Comparison of ENCODE assay signal across 1 cellular context in genomic region chr3:49021213-49021812, GRCh38.
TF ChIP-seq lines count a peak whose summit lies in the region.

No MANE protein-coding gene starts in this region.

TF ChIP-seq in GM12878, 131 proteins besides CTCF, POLR2A, EP300 and RAD21 (continued from another document and continues in another):
- no peak for TF ChIP-seq MTA3 (IDR thresholded peaks at IDR 0.05; ENCODE audit: borderline replicate concordance, low read length)
- TF ChIP-seq STAT3 (IDR thresholded peaks at IDR 0.05; ENCODE audit: low read depth, low read length) = no peak
- no peak; the same call in 1 of the 2 replicates for TF ChIP-seq ZNF207 (IDR thresholded peaks at IDR 0.05; ENCODE audit: borderline replicate concordance)
- peak; percentile 87; the same call in 1 of the 2 replicates for TF ChIP-seq TCF3 (IDR thresholded peaks at IDR 0.05; ENCODE audit: borderline replicate concordance, insufficient read depth, low read depth, low read length)
- no peak for TF ChIP-seq CHD4 (IDR thresholded peaks at IDR 0.05)
- TF ChIP-seq NFYA (IDR thresholded peaks at IDR 0.05; ENCODE audit: borderline replicate concordance, low read depth, low read length) = no peak
- TF ChIP-seq YBX1 (IDR thresholded peaks at IDR 0.05) = no peak
- no peak for TF ChIP-seq KLF5 (IDR thresholded peaks at IDR 0.05; ENCODE audit: partially characterized antibody)
- TF ChIP-seq RFX5 (IDR thresholded peaks at IDR 0.05; ENCODE audit: low read depth, low read length) = no peak
- TF ChIP-seq PAX8 (IDR thresholded peaks at IDR 0.05) = no peak
- TF ChIP-seq CBX3 (IDR thresholded peaks at IDR 0.05; ENCODE audit: borderline replicate concordance, low read depth) = no peak
- peak; percentile 96 for TF ChIP-seq SMAD1 (IDR thresholded peaks at IDR 0.05; ENCODE audit: low read depth, partially characterized antibody)
- TF ChIP-seq BHLHE40 (IDR thresholded peaks at IDR 0.05; ENCODE audit: borderline replicate concordance in 1 of 2, low read depth in 2 of 2, low read length in 1 of 2) = no peak
- no peak for TF ChIP-seq BRCA1 (IDR thresholded peaks at IDR 0.05; ENCODE audit: low read depth, low read length)
- peak; percentile 35 for TF ChIP-seq BACH1 (IDR thresholded peaks at IDR 0.05; ENCODE audit: borderline replicate concordance)
- TF ChIP-seq, protein P1, sequence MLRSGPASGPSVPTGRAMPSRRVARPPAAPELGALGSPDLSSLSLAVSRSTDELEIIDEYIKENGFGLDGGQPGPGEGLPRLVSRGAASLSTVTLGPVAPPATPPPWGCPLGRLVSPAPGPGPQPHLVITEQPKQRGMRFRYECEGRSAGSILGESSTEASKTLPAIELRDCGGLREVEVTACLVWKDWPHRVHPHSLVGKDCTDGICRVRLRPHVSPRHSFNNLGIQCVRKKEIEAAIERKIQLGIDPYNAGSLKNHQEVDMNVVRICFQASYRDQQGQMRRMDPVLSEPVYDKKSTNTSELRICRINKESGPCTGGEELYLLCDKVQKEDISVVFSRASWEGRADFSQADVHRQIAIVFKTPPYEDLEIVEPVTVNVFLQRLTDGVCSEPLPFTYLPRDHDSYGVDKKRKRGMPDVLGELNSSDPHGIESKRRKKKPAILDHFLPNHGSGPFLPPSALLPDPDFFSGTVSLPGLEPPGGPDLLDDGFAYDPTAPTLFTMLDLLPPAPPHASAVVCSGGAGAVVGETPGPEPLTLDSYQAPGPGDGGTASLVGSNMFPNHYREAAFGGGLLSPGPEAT (IDR thresholded peaks at IDR 0.05; ENCODE audit: low read depth) = peak; percentile 71
- no peak for TF ChIP-seq E2F4 (IDR thresholded peaks at IDR 0.05; ENCODE audit: low read depth, low read length)
- TF ChIP-seq NKRF (conservative IDR thresholded peaks at IDR 0.05) = peak; percentile 54
- no peak for TF ChIP-seq USF1 (IDR thresholded peaks at IDR 0.05; ENCODE audit: borderline replicate concordance, extremely low read length, insufficient read depth, low read depth, low read length)
- no peak for TF ChIP-seq ZSCAN29 (IDR thresholded peaks at IDR 0.05)
- peak; percentile 95 for TF ChIP-seq ZNF687 (IDR thresholded peaks at IDR 0.05)
- TF ChIP-seq SMC3 (IDR thresholded peaks at IDR 0.05; ENCODE audit: borderline replicate concordance, low read length) = no peak
- TF ChIP-seq NRF1 (conservative IDR thresholded peaks at IDR 0.05; ENCODE audit: low read depth, low read length) = no peak
- 0 out of 2 replicates have a peak, but pooled peaks have one; percentile 13 for TF ChIP-seq HDGF (IDR thresholded peaks at IDR 0.05)
- TF ChIP-seq POLR2AphosphoS5 (IDR thresholded peaks at IDR 0.05; ENCODE audit: low read length) = peak; percentile 99
- no peak; the same call in 1 of the 2 replicates for TF ChIP-seq ESRRA (IDR thresholded peaks at IDR 0.05; ENCODE audit: low read length)
- TF ChIP-seq, protein P2, sequence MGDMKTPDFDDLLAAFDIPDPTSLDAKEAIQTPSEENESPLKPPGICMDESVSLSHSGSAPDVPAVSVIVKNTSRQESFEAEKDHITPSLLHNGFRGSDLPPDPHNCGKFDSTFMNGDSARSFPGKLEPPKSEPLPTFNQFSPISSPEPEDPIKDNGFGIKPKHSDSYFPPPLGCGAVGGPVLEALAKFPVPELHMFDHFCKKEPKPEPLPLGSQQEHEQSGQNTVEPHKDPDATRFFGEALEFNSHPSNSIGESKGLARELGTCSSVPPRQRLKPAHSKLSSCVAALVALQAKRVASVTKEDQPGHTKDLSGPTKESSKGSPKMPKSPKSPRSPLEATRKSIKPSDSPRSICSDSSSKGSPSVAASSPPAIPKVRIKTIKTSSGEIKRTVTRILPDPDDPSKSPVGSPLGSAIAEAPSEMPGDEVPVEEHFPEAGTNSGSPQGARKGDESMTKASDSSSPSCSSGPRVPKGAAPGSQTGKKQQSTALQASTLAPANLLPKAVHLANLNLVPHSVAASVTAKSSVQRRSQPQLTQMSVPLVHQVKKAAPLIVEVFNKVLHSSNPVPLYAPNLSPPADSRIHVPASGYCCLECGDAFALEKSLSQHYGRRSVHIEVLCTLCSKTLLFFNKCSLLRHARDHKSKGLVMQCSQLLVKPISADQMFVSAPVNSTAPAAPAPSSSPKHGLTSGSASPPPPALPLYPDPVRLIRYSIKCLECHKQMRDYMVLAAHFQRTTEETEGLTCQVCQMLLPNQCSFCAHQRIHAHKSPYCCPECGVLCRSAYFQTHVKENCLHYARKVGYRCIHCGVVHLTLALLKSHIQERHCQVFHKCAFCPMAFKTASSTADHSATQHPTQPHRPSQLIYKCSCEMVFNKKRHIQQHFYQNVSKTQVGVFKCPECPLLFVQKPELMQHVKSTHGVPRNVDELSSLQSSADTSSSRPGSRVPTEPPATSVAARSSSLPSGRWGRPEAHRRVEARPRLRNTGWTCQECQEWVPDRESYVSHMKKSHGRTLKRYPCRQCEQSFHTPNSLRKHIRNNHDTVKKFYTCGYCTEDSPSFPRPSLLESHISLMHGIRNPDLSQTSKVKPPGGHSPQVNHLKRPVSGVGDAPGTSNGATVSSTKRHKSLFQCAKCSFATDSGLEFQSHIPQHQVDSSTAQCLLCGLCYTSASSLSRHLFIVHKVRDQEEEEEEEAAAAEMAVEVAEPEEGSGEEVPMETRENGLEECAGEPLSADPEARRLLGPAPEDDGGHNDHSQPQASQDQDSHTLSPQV (IDR thresholded peaks at IDR 0.05) = no peak
- TF ChIP-seq, protein P3, sequence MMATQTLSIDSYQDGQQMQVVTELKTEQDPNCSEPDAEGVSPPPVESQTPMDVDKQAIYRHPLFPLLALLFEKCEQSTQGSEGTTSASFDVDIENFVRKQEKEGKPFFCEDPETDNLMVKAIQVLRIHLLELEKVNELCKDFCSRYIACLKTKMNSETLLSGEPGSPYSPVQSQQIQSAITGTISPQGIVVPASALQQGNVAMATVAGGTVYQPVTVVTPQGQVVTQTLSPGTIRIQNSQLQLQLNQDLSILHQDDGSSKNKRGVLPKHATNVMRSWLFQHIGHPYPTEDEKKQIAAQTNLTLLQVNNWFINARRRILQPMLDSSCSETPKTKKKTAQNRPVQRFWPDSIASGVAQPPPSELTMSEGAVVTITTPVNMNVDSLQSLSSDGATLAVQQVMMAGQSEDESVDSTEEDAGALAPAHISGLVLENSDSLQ (IDR thresholded peaks at IDR 0.05) = peak; percentile 47; the same call in 1 of the 2 replicates
- peak; percentile 61; the same call in 1 of the 2 replicates for TF ChIP-seq PAX5 (IDR thresholded peaks at IDR 0.05; ENCODE audit: borderline replicate concordance, low read depth, low read length)
- peak; percentile 30; the same call in 1 of the 2 replicates for TF ChIP-seq ZBTB11 (CRISPR knock-in tag; IDR thresholded peaks at IDR 0.05)
- TF ChIP-seq, protein P4, sequence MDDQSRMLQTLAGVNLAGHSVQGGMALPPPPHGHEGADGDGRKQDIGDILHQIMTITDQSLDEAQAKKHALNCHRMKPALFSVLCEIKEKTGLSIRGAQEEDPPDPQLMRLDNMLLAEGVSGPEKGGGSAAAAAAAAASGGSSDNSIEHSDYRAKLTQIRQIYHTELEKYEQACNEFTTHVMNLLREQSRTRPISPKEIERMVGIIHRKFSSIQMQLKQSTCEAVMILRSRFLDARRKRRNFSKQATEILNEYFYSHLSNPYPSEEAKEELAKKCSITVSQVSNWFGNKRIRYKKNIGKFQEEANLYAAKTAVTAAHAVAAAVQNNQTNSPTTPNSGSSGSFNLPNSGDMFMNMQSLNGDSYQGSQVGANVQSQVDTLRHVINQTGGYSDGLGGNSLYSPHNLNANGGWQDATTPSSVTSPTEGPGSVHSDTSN (IDR thresholded peaks at IDR 0.05; ENCODE audit: insufficient replicate concordance, low read depth, low read length) = peak; percentile 40
- TF ChIP-seq ZBED1 (IDR thresholded peaks at IDR 0.05; ENCODE audit: borderline replicate concordance) = peak; percentile 59; the same call in 1 of the 2 replicates
